In the genomic region with DNA sequence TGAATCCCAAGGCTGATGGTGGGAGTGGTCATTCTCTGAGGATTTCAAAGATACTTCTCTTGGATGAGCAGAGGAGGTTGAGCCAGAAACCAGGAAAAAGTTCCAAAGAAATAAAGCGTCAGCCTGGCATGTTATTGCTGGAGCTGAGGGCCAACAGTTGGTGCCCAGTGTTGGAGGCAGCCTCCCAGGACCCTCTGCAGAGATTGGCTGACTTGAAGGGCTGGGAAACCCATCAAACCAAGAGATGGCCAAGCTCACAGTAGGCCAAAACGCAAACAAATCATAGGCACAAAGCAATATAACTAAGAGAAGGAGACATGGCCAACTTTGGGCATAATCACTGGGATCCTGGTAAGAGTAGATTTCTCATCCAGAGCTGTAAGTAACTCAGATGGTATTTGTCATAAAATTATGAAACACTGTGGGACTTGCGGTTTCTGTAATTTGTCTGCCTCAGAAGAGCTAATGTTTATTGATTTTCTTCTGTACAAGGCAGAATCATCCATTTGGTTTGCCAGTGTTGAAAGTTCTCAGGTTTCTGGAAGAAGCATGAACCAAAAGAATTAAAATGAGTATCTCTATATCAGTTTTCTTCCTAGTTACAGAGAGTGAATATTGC, we compare ENCODE assay signal across 23 cellular contexts.
A peak's percentile ranks its signal among the peaks of the same experiment; 100 is the strongest.
DNase-seq lines count a peak whose midpoint lies in the region; ATAC-seq, FAIRE-seq and TF ChIP-seq lines count a peak whose summit lies in the region.
"Had no signal": no experiment of that assay in that cellular context is flagged by ENCODE, and none has a peak within 500 bp of the region (broad histone marks: within the 10 kb centered on the region; RNA-seq: fewer than 3 reads in every experiment).

No MANE protein-coding gene starts in this region.

- peaks cover 2% of the 10 kb centered on the region for H3K27me3 Mint-ChIP-seq in activated CD8-positive, alpha-beta memory T cell treated with anti-CD3 and anti-CD28 coated beads, Interleukin-2, amount 10 ng/mL, durations not matched to agents 7 days and 5 days
- H3K27me3 Mint-ChIP-seq: activated CD8-positive, alpha-beta T cell treated with anti-CD3 and anti-CD28 coated beads for 36 hours; activated T-helper 17 cell treated with anti-CD3 and anti-CD28 coated beads, Interleukin-2, amount 50 U/mL, for 72 hours; IgD-negative memory B cell had no signal

- H3K36me3 Mint-ChIP-seq in activated CD8-positive, alpha-beta memory T cell treated with anti-CD3 and anti-CD28 coated beads, Interleukin-2, amount 10 ng/mL, durations not matched to agents 7 days and 5 days = peaks cover 2% of the 10 kb centered on the region
- H3K36me3 Mint-ChIP-seq: IgD-negative memory B cell had no signal

- DNase-seq in activated CD8-positive, alpha-beta memory T cell treated with anti-CD3 and anti-CD28 coated beads, Interleukin-2, amount 10 ng/mL, durations not matched to agents 7 days and 5 days = peak; percentile 29
- DNase-seq in activated CD8-positive, alpha-beta memory T cell treated with anti-CD3 and anti-CD28 coated beads, Interleukin-2, amount 50 U/mL, for 4 hours = no peak
- DNase-seq in NCI-H446 treated with DMSO at 0.1 percent for 48 hours (lab: John Stamatoyannopoulos, UW) (peak; percentile 2), choroid plexus epithelial cell (ENCODE audit: low read depth) (peak; percentile 88), RCC 7860 (ENCODE audit: low spot score) (no peak), SKM-1 (lab: John Stamatoyannopoulos, UW; ENCODE audit: unreplicated experiment) (no peak)
- no peak for DNase-seq in activated CD4-positive, alpha-beta T cell treated with anti-CD3 and anti-CD28 coated beads for 4 hours
- DNase-seq: 8988T; activated CD8-positive, alpha-beta T cell treated with anti-CD3 and anti-CD28 coated beads for 36 hours; aorta; COR-L47; dermis blood vessel endothelial cell; NCI-H524; stimulated activated CD4-positive, alpha-beta T cell treated with anti-CD3 and anti-CD28 coated beads, Interleukin-4, amount 100 ng/mL, for 1 hour had no signal

- no peak for ATAC-seq in activated CD8-positive, alpha-beta memory T cell treated with anti-CD3 and anti-CD28 coated beads, Interleukin-2, amount 10 ng/mL, durations not matched to agents 7 days and 5 days
- no peak for ATAC-seq in GM19455 (IDR thresholded peaks at IDR 0.05; ENCODE audit: unreplicated experiment)
- ATAC-seq: activated CD8-positive, alpha-beta T cell treated with anti-CD3 and anti-CD28 coated beads for 36 hours; activated T-helper 17 cell treated with anti-CD3 and anti-CD28 coated beads, Interleukin-2, amount 50 U/mL, for 72 hours; HCT116; left lobe of liver; sciatic nerve had no signal

- no peak for FAIRE-seq in RCC 7860 (lab: Jason Lieb, UNC)
- FAIRE-seq: G401.6 had no signal

- no peak overlapping the region for H3K27ac Mint-ChIP-seq in activated CD8-positive, alpha-beta memory T cell treated with anti-CD3 and anti-CD28 coated beads, Interleukin-2, amount 10 ng/mL, durations not matched to agents 7 days and 5 days
- H3K27ac Mint-ChIP-seq: activated CD8-positive, alpha-beta T cell treated with anti-CD3 and anti-CD28 coated beads for 36 hours; activated T-helper 17 cell treated with anti-CD3 and anti-CD28 coated beads, Interleukin-2, amount 50 U/mL, for 72 hours; IgD-negative memory B cell had no signal

- no peaks in the 10 kb centered on the region for H3K9me3 Mint-ChIP-seq in activated CD8-positive, alpha-beta memory T cell treated with anti-CD3 and anti-CD28 coated beads, Interleukin-2, amount 10 ng/mL, durations not matched to agents 7 days and 5 days (ENCODE audit: low read depth)

- no peak overlapping the region for H3K4me3 Mint-ChIP-seq in activated CD8-positive, alpha-beta memory T cell treated with anti-CD3 and anti-CD28 coated beads, Interleukin-2, amount 10 ng/mL, durations not matched to agents 7 days and 5 days
- H3K4me3 Mint-ChIP-seq: activated CD8-positive, alpha-beta T cell treated with anti-CD3 and anti-CD28 coated beads for 36 hours; activated T-helper 17 cell treated with anti-CD3 and anti-CD28 coated beads, Interleukin-2, amount 50 U/mL, for 72 hours had no signal

- H3K4me1 Mint-ChIP-seq in activated CD8-positive, alpha-beta memory T cell treated with anti-CD3 and anti-CD28 coated beads, Interleukin-2, amount 10 ng/mL, durations not matched to agents 7 days and 5 days = peaks cover 3% of the 10 kb centered on the region
- H3K4me1 Mint-ChIP-seq: activated T-helper 17 cell treated with anti-CD3 and anti-CD28 coated beads, Interleukin-2, amount 50 U/mL, for 72 hours; IgD-negative memory B cell had no signal

- H3K4me3 ChIP-seq in choroid plexus epithelial cell (ENCODE audit: low read depth, low read length) = no peak overlapping the region
- H3K4me3 ChIP-seq: esophagus muscularis mucosa, thoracic aorta had no signal

- no peak for TF ChIP-seq CTCF in choroid plexus epithelial cell (conservative IDR thresholded peaks at IDR 0.05; ENCODE audit: low read depth, low read length)

- CTCF ChIA-PET in activated CD8-positive, alpha-beta memory T cell treated with anti-CD3 and anti-CD28 coated beads, Interleukin-2, amount 10 ng/mL, durations not matched to agents 7 days and 5 days (lab: Charles Lee) = interaction anchor here (0.8 kb wide), 1 partner anchor 239 kb away, joined by 3 read pairs; no protein-coding TSS in a partner anchor

Comparison
In these comparisons a context has a peak if more than half of its experiments do, and no peak if none do; other contexts are left out.
1. DNase-seq: peak in activated CD8-positive, alpha-beta memory T cell treated with anti-CD3 and anti-CD28 coated beads, Interleukin-2, amount 10 ng/mL, durations not matched to agents 7 days and 5 days (single experiment), NCI-H446 treated with DMSO at 0.1 percent for 48 hours (single experiment) and choroid plexus epithelial cell (single experiment); none in activated CD8-positive, alpha-beta memory T cell treated with anti-CD3 and anti-CD28 coated beads, Interleukin-2, amount 50 U/mL, for 4 hours (single experiment), activated CD4-positive, alpha-beta T cell treated with anti-CD3 and anti-CD28 coated beads for 4 hours (0 of 2), RCC 7860 (single experiment) and SKM-1 (single experiment).